In the genomic region with DNA sequence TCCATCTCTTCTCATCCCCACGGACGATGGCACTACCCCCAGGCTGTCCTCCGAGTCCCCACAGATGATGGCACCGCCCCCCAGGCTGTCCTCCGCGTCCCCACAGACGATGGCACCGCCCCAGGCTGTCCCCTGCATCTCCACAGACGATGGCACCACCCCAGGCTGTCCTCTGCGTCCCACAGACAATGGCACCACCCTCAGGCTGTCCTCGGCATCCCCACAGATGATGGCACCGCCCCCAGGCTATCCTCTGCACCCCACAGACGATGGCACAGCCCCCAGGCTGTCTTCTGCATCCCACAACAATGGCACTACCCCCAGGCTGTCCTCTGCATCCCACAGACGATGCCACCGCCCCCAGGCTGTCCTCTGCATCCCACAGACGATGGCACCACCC, we compare ENCODE assay signal across 12 cellular contexts. TPM values are rescaled to one million over a fixed set of nuclear protein-coding genes. Genes with fewer than 3 reads are reported as not detected.
DNase-seq lines count a peak whose midpoint lies in the region; ATAC-seq, FAIRE-seq and TF ChIP-seq lines count a peak whose summit lies in the region.
"Had no signal": no experiment of that assay in that cellular context is flagged by ENCODE, and none has a peak within 500 bp of the region (broad histone marks: within the 10 kb centered on the region; RNA-seq: fewer than 3 reads in every experiment).

No MANE protein-coding gene starts in this region.

- FAIRE-seq in A549 (lab: Jason Lieb, UNC) (no peak), GM12878 (lab: Jason Lieb, UNC) (no peak)

- TF ChIP-seq CTCF in A549 (IDR thresholded peaks at IDR 0.05): peak; percentile 15; the same call in 1 of the 3 replicates
- TF ChIP-seq CTCF in GM12878 (IDR thresholded peaks at IDR 0.05 in 2 of 3, conservative IDR thresholded peaks at IDR 0.05 in 1 of 3; ENCODE audit: control insufficient read depth in 2 of 3, extremely low read depth in 1 of 3, insufficient read depth in 1 of 3, low read depth in 3 of 3, low read length in 3 of 3): peak; percentile 16 to 36 (median 18); a peak in 3 of 6 replicates
- no peak for TF ChIP-seq CTCF in foreskin keratinocyte (conservative IDR thresholded peaks at IDR 0.05)

- DNase-seq in A549 (ENCODE audit: low read depth in 1 of 2, low spot score in 1 of 2) (peak in 1 of 2 experiments; percentile 14), COLO668 (lab: John Stamatoyannopoulos, UW; ENCODE audit: unreplicated experiment) (peak; percentile 49), NAMALWA (ENCODE audit: low spot score) (peak; percentile 22), GM12878 (ENCODE audit: low read depth, low spot score) (no peak), mucosa of gallbladder (ENCODE audit: low spot score) (no peak), foreskin keratinocyte (no peak)
- DNase-seq: CD4-positive, CD25-positive, alpha-beta regulatory T cell; GF-D8; NCI-H146 had no signal

- CTCF ChIA-PET in A549 (lab: Yijun Ruan, JAX) (no interaction called here), GM12878 (lab: Yijun Ruan, JAX) (interaction anchor here (1.0 kb wide), 1 partner anchor 257 kb away, joined by 4 read pairs; no protein-coding TSS in a partner anchor)

- WGBS in A549 (ENCODE audit: missing lambda C conversion rate): 12% methylated on average over 5 of the region's 16 CpGs
- 9% methylated on average over 16 of the region's 16 CpGs for WGBS in GM12878 (ENCODE audit: insufficient coverage, insufficient replicate concordance, low lambda C conversion rate, missing lambda C conversion rate)

- TF ChIP-seq POLR2A in A549 (IDR thresholded peaks at IDR 0.05; ENCODE audit: low read length) (no peak), GM12878 (IDR thresholded peaks at IDR 0.05; ENCODE audit: low read depth, low read length) (no peak)

- H3K36me3 ChIP-seq in GM12878 (ENCODE audit: control insufficient read depth in 2 of 2, insufficient read depth in 2 of 2, low read length in 1 of 2): no peaks in the 10 kb centered on the region
- H3K36me3 ChIP-seq: neural progenitor cell had no signal

- intact Hi-C loops in GM12878 (cut with micrococcal nuclease; ENCODE audit: unreplicated experiment): no loop called here

- no peak overlapping the region for H2AFZ ChIP-seq in GM12878 (ENCODE audit: control insufficient read depth, low read depth, low read length)
- H2AFZ ChIP-seq: neural progenitor cell had no signal

- H3K79me2 ChIP-seq in GM12878 (ENCODE audit: control insufficient read depth, insufficient read depth, low read length): no peaks in the 10 kb centered on the region

- SMC1A ChIA-PET in GM12878 (lab: Charles Lee; ENCODE audit: uncharacterized antibody, unreplicated experiment): no interaction called here

- no peaks in the 10 kb centered on the region; a peak in 1 of 4 replicates for H3K27me3 ChIP-seq in GM12878 (replicated peaks in 1 of 2; ENCODE audit: control insufficient read depth in 2 of 2, insufficient read depth in 2 of 2, low read length in 1 of 2)
- H3K27me3 ChIP-seq in foreskin keratinocyte: no peaks in the 10 kb centered on the region
- H3K27me3 ChIP-seq: neural progenitor cell had no signal

- H3K9me3 ChIP-seq in A549: no peaks in the 10 kb centered on the region
- no peaks in the 10 kb centered on the region for H3K9me3 ChIP-seq in GM12878 (replicated peaks; ENCODE audit: control insufficient read depth, insufficient read depth, low read length)

- TF ChIP-seq EP300 in A549 (IDR thresholded peaks at IDR 0.05) (no peak), GM12878 (IDR thresholded peaks at IDR 0.05; ENCODE audit: borderline replicate concordance in 1 of 2, control insufficient read depth in 1 of 2, low read depth in 2 of 2, low read length in 2 of 2) (no peak)

- peak; percentile 44 to 63; a peak in 5 of 6 replicates for ATAC-seq in A549
- ATAC-seq in GM12878: peak; percentile 44; the same call in 2 of the 3 replicates
- ATAC-seq in HG03175 (IDR thresholded peaks at IDR 0.05; ENCODE audit: unreplicated experiment): no peak
- ATAC-seq in foreskin keratinocyte: no peak
- ATAC-seq: esophagus mucosa had no signal

- H3K4me3 ChIP-seq in A549: peak overlapping the region; percentile 26; the same call in 2 of the 3 replicates
- no peak overlapping the region for H3K4me3 ChIP-seq in GM12878
- H3K4me3 ChIP-seq: neural progenitor cell had no signal

- H4K20me1 ChIP-seq in GM12878 (ENCODE audit: control insufficient read depth, insufficient read depth): no peaks in the 10 kb centered on the region

- peaks cover 11% of the 10 kb centered on the region for H3K4me1 ChIP-seq in A549
- H3K4me1 ChIP-seq in GM12878 (ENCODE audit: control insufficient read depth, insufficient read depth, low read length): no peaks in the 10 kb centered on the region
- no peaks in the 10 kb centered on the region for H3K4me1 ChIP-seq in foreskin keratinocyte

- POLR2A ChIA-PET in A549 (lab: Yijun Ruan, JAX) (no interaction called here), GM12878 (lab: Charles Lee) (no interaction called here)

- no peak overlapping the region; a peak in 1 of 6 replicates for H3K27ac ChIP-seq in A549
- H3K27ac ChIP-seq in GM12878 (ENCODE audit: control insufficient read depth, insufficient read depth): no peak overlapping the region
- H3K27ac ChIP-seq in foreskin keratinocyte: no peak overlapping the region
- H3K27ac ChIP-seq: neural progenitor cell had no signal

- peak overlapping the region; percentile 70 for H3K4me2 ChIP-seq in A549
- no peak overlapping the region for H3K4me2 ChIP-seq in GM12878 (ENCODE audit: control insufficient read depth, insufficient read depth)
- H3K4me2 ChIP-seq: neural progenitor cell had no signal

- in situ Hi-C loops in GM12878 (cut with MboI): no loop called here

- TF ChIP-seq RAD21 in A549 (conservative IDR thresholded peaks at IDR 0.05 in 1 of 2, IDR thresholded peaks at IDR 0.05 in 1 of 2): peak; percentile 42; a peak in 4 of 5 replicates
- TF ChIP-seq RAD21 in GM12878 (IDR thresholded peaks at IDR 0.05; ENCODE audit: insufficient read depth, low read depth, low read length): peak; percentile 26; the same call in 1 of the 2 replicates

- RAD21 ChIA-PET in GM12878 (lab: Charles Lee; ENCODE audit: unreplicated experiment): interaction anchor here (1.7 kb wide), 1 partner anchor 218 kb away, joined by 4 read pairs; no protein-coding TSS in a partner anchor

- no peak overlapping the region for H3K9ac ChIP-seq in GM12878 (ENCODE audit: control insufficient read depth, insufficient read depth, low read length)
- H3K9ac ChIP-seq: neural progenitor cell had no signal

- BruUV-seq in GM12878 (replicated peaks; lab: Mats Ljungman, UMichigan): no TSS peak

TF ChIP-seq in A549, 52 proteins besides CTCF, POLR2A, EP300 and RAD21 (continues in another document):
- TF ChIP-seq NPAS2 (CRISPR knock-in tag; IDR thresholded peaks at IDR 0.05; ENCODE audit: borderline replicate concordance) (no peak), SMC3 (IDR thresholded peaks at IDR 0.05) (no peak), JUNB (IDR thresholded peaks at IDR 0.05) (no peak), ZSCAN20 (CRISPR knock-in tag; IDR thresholded peaks at IDR 0.05) (no peak), RARB (CRISPR knock-in tag; IDR thresholded peaks at IDR 0.05) (no peak), MAFK (IDR thresholded peaks at IDR 0.05; ENCODE audit: partially characterized antibody) (no peak)

TF ChIP-seq in GM12878, 131 proteins besides CTCF, POLR2A, EP300 and RAD21:
- TF ChIP-seq SMC3 (IDR thresholded peaks at IDR 0.05; ENCODE audit: borderline replicate concordance, low read length): peak; percentile 18; the same call in 1 of the 2 replicates
- TF ChIP-seq TAF1 (IDR thresholded peaks at IDR 0.05; ENCODE audit: borderline replicate concordance, low read depth, low read length): no peak

RNA-seq across cellular contexts. Expression of a gene that starts 57.4 kb away (rescaled TPM):
- polyA plus RNA-seq in A549 (2011; rRNA removed) (4.8 and 7.7 TPM in 2 replicates), A549 (2017; fragmentation: RNase III; extraction: RNeasy Plus Mini Kit Qiagen cat#74134 plus additional on column Dnase treatment) (1.6 to 1.9 TPM (median 1.9 TPM) in 3 replicates), GM12878 (2011; rRNA removed) (4.8 and 6.1 TPM in 2 replicates), GM12878 (2014; fragmentation: Illumina TruSeq; extraction: Trizol) (2.8 and 3.0 TPM in 2 replicates), GM12878 (2014; fragmentation: Nextera tagmentation; extraction: Ambion mirVana) (under 1 TPM; 0.16 to 0.48 TPM), GM12878 (2014; rRNA removed) (2.5 and 3.2 TPM in 2 replicates), GM12878 (2016; fragmentation: Nextera tagmentation; extraction: Ambion mirVana) (1 to 10 TPM; 2.3 TPM), foreskin keratinocyte (0.74 and 0.91 TPM in 2 replicates)
- polyA plus RNA-seq in A549 (2012; cell fraction: cytosol; rRNA removed): 2.9 and 4.8 TPM in 2 replicates
- polyA plus RNA-seq in A549 (2012; cell fraction: nucleus; rRNA removed): 8.1 and 8.2 TPM in 2 replicates
- 11.4 and 19.0 TPM in 2 replicates for polyA minus RNA-seq in A549 (2011; rRNA and poly(A)+ RNA removed)
- total RNA-seq in GM12878 (2013; cell fraction: nucleolus; rRNA removed): 8.2 and 14.4 TPM in 2 replicates
- total RNA-seq in GM12878 (2014; rRNA removed) (1.7 and 2.9 TPM in 2 replicates), GM12878 (2014; rRNA removed; fragmentation: Illumina TruSeq; extraction: Trizol) (0.92 and 1.5 TPM in 2 replicates), GM12878 (2021) (4.0 and 5.7 TPM in 2 replicates), mucosa of gallbladder (57.9 TPM), foreskin keratinocyte (3.3 and 3.7 TPM in 2 replicates)
- polyA plus RNA-seq in GM12878 (2011; ENCODE audit: low read depth): 3.3 TPM
- 4.7 and 10.5 TPM in 2 replicates for polyA plus RNA-seq in GM12878 (2011; cell fraction: cytosol; rRNA removed)
- 19.4 TPM in 2 replicates for polyA plus RNA-seq in GM12878 (2011; cell fraction: nucleus; rRNA removed)
- 4.5 and 5.3 TPM in 2 replicates for polyA plus RNA-seq in GM12878 (2012)
- polyA minus RNA-seq in GM12878 (2011; rRNA and poly(A)+ RNA removed): 17.5 and 21.4 TPM in 2 replicates
- 9.3 and 12.0 TPM in 2 replicates for polyA minus RNA-seq in GM12878 (2011; cell fraction: cytosol; rRNA and poly(A)+ RNA removed)
- polyA minus RNA-seq in GM12878 (2011; cell fraction: nucleus; rRNA and poly(A)+ RNA removed): 21.4 and 38.0 TPM in 2 replicates

Comparison
In these comparisons a context has a peak if more than half of its experiments do, and no peak if none do; other contexts are left out.
1. ATAC-seq: peak in A549 (2 of 2) and GM12878 (single experiment); none in HG03175 (single experiment) and foreskin keratinocyte (single experiment).
2. DNase-seq: peak in COLO668 (single experiment) and NAMALWA (single experiment); none in GM12878 (single experiment), mucosa of gallbladder (single experiment) and foreskin keratinocyte (0 of 2).